Comparison of ENCODE assay signal across 19 cellular contexts in the genomic region with DNA sequence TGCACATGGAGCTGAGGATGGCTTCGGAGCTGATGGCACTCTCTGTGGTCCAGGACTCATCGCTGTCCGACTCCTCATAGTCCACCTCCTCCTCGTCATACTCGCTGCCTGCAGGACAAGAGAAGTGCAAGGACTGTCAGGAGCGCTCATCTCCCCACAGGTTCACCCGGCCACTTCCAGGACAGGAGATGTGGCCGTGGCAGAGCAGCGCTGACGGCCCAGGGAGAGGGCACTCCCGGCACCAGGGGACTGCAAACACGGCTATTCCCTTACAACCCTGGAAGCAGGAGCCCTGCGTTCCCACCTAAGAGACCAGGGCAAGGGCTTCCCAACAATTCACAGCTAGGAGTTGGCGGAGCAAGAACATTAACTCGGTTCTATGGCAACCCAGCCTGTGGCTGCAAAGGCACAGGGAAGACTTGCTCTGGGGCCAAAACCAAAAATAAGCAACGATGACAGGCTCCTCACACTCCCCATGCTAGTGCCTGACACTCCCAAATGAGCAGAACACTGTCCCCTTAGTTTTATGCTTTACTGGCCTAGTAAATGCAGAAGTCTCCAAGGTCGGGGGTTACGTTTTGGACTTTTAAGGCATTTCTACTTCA.
"Had no signal": no experiment of that assay in that cellular context is flagged by ENCODE, and none has a peak within 500 bp of the region (broad histone marks: within the 10 kb centered on the region; RNA-seq: fewer than 3 reads in every experiment).

No MANE protein-coding gene starts in this region.

- ATAC-seq: left ventricle myocardium superior had no signal

- H3K36me3 ChIP-seq: breast epithelium, thyroid gland had no signal

- H3K27ac Mint-ChIP-seq: activated CD4-positive, alpha-beta memory T cell treated with anti-CD3 and anti-CD28 coated beads for 36 hours; activated CD4-positive, alpha-beta T cell treated with anti-CD3 and anti-CD28 coated beads, Interleukin-2, amount 10 ng/mL, durations not matched to agents 24 days and 14 days; activated T-cell treated with anti-CD3 and anti-CD28 coated beads, Interleukin-2, amount 50 U/mL, for 24 hours; progenitor cell of endocrine pancreas; stimulated activated memory B cell treated with anti-CD40 and anti-IgM and Interleukin-4, amounts not matched to agents 10 μg/mL and 1 μg/mL and 100 μg/mL, for 72 hours had no signal

- H3K27me3 ChIP-seq: breast epithelium, neutrophil, sigmoid colon, thyroid gland, upper lobe of left lung, vagina had no signal

- H3K9me3 ChIP-seq: breast epithelium, neutrophil, sigmoid colon, thyroid gland, upper lobe of left lung, vagina had no signal

- H3K27me3 Mint-ChIP-seq: activated CD4-positive, alpha-beta memory T cell treated with anti-CD3 and anti-CD28 coated beads for 36 hours; activated CD4-positive, alpha-beta T cell treated with anti-CD3 and anti-CD28 coated beads, Interleukin-2, amount 10 ng/mL, durations not matched to agents 24 days and 14 days; activated T-cell treated with anti-CD3 and anti-CD28 coated beads, Interleukin-2, amount 50 U/mL, for 24 hours; naive thymus-derived CD8-positive, alpha-beta T cell; progenitor cell of endocrine pancreas; stimulated activated memory B cell treated with anti-CD40 and anti-IgM and Interleukin-4, amounts not matched to agents 10 μg/mL and 1 μg/mL and 100 μg/mL, for 72 hours; stimulated activated naive CD8-positive, alpha-beta T cell treated with anti-CD3 and anti-CD28 coated beads, Interleukin-15, amount 100 ng/mL, for 72 hours had no signal

- H3K27ac ChIP-seq: breast epithelium, neutrophil, sigmoid colon, thyroid gland, upper lobe of left lung, vagina, VCaP had no signal

- DNase-seq: activated CD4-positive, alpha-beta T cell treated with anti-CD3 and anti-CD28 coated beads, Interleukin-2, amount 10 ng/mL, durations not matched to agents 24 days and 14 days; activated gamma-delta T cell treated with Interleukin-2 at 50 U/mL for 16 hours; islet precursor cell; left ventricle myocardium superior; sigmoid colon; small intestine; T-helper 9 cell; thyroid gland had no signal

- H3K4me3 ChIP-seq: breast epithelium, sigmoid colon, thyroid gland, upper lobe of left lung, vagina had no signal

- H3K9me3 Mint-ChIP-seq: activated CD4-positive, alpha-beta memory T cell treated with anti-CD3 and anti-CD28 coated beads for 36 hours; activated CD4-positive, alpha-beta T cell treated with anti-CD3 and anti-CD28 coated beads, Interleukin-2, amount 10 ng/mL, durations not matched to agents 24 days and 14 days; activated T-cell treated with anti-CD3 and anti-CD28 coated beads, Interleukin-2, amount 50 U/mL, for 24 hours; naive thymus-derived CD8-positive, alpha-beta T cell; stimulated activated memory B cell treated with anti-CD40 and anti-IgM and Interleukin-4, amounts not matched to agents 10 μg/mL and 1 μg/mL and 100 μg/mL, for 72 hours; stimulated activated naive CD8-positive, alpha-beta T cell treated with anti-CD3 and anti-CD28 coated beads, Interleukin-15, amount 100 ng/mL, for 72 hours had no signal

- H3K4me1 ChIP-seq: breast epithelium, thyroid gland, upper lobe of left lung had no signal

- H3K4me3 Mint-ChIP-seq: activated CD4-positive, alpha-beta memory T cell treated with anti-CD3 and anti-CD28 coated beads for 36 hours; activated CD4-positive, alpha-beta T cell treated with anti-CD3 and anti-CD28 coated beads, Interleukin-2, amount 10 ng/mL, durations not matched to agents 24 days and 14 days; activated T-cell treated with anti-CD3 and anti-CD28 coated beads, Interleukin-2, amount 50 U/mL, for 24 hours; stimulated activated memory B cell treated with anti-CD40 and anti-IgM and Interleukin-4, amounts not matched to agents 10 μg/mL and 1 μg/mL and 100 μg/mL, for 72 hours had no signal
